In the genomic region with DNA sequence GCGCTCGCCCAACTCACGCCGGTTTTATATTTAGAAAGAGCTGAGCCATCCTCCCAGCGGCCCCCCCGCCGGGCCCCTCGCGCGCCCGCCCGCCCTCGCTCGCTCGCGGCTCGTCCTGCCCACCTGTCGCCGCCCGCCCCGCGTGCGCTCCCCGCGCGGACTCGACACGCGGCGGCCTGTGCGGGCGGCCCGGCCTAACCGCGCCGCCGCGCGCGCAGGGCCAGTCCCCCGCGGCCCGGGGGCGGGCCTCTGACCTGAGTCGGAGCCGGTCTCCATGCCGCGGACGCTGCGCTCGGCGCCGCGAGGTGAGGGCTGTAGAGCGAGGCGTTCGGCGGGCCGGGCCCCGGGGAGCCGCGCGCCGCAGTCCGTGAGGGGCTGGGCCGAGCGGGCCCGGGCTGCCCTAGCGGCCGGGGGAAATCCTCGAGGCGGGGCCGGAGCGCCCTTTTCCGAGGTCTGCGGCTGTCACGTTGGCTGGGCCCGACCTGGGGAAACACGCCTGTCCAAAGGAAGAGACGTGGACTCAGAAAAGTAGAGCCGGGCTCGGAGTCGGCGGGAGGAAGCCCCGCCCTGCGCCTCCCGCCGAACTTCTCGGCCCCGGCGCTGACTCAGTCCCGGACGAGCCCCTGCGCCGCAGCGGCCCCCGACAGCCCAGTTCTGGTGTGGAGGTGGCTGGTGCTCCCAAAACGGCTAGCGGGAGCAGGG, we compare ENCODE assay signal across 1 cellular context.
A peak's percentile ranks its signal among the peaks of the same experiment; 100 is the strongest.
TF ChIP-seq lines count a peak whose summit lies in the region.

A gene with protein sequence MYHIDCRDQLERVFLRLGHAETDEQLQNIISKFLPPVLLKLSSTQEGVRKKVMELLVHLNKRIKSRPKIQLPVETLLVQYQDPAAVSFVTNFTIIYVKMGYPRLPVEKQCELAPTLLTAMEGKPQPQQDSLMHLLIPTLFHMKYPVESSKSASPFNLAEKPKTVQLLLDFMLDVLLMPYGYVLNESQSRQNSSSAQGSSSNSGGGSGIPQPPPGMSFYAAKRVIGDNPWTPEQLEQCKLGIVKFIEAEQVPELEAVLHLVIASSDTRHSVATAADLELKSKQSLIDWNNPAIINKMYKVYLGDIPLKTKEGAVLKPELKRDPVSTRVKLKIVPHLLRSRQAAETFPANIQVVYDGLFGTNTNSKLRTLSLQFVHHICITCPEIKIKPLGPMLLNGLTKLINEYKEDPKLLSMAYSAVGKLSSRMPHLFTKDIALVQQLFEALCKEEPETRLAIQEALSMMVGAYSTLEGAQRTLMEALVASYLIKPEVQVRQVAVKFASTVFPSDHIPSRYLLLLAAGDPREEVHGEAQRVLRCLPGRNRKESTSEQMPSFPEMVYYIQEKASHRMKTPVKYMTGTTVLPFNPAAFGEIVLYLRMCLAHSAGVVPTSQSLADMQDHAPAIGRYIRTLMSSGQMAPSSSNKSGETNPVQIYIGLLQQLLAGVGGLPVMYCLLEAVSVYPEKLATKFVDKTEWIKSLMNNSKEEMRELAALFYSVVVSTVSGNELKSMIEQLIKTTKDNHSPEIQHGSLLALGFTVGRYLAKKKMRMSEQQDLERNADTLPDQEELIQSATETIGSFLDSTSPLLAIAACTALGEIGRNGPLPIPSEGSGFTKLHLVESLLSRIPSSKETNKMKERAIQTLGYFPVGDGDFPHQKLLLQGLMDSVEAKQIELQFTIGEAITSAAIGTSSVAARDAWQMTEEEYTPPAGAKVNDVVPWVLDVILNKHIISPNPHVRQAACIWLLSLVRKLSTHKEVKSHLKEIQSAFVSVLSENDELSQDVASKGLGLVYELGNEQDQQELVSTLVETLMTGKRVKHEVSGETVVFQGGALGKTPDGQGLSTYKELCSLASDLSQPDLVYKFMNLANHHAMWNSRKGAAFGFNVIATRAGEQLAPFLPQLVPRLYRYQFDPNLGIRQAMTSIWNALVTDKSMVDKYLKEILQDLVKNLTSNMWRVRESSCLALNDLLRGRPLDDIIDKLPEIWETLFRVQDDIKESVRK (N-terminal part only) (minus strand): TSS at position 522 of the 702 bp plus-strand sequence. CDS start 11,465 bp downstream, outside the sequence.

TF ChIP-seq in HepG2, 621 proteins besides CTCF, POLR2A, EP300 and RAD21 (continued from another document and continues in another):
- TF ChIP-seq, protein P1, sequence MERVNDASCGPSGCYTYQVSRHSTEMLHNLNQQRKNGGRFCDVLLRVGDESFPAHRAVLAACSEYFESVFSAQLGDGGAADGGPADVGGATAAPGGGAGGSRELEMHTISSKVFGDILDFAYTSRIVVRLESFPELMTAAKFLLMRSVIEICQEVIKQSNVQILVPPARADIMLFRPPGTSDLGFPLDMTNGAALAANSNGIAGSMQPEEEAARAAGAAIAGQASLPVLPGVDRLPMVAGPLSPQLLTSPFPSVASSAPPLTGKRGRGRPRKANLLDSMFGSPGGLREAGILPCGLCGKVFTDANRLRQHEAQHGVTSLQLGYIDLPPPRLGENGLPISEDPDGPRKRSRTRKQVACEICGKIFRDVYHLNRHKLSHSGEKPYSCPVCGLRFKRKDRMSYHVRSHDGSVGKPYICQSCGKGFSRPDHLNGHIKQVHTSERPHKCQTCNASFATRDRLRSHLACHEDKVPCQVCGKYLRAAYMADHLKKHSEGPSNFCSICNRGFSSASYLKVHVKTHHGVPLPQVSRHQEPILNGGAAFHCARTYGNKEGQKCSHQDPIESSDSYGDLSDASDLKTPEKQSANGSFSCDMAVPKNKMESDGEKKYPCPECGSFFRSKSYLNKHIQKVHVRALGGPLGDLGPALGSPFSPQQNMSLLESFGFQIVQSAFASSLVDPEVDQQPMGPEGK (CRISPR knock-in tag; IDR thresholded peaks at IDR 0.05) = peak; percentile 84
- TF ChIP-seq ZNF816 (CRISPR knock-in tag; IDR thresholded peaks at IDR 0.05; ENCODE audit: borderline replicate concordance) (0 out of 2 replicates have a peak, but pooled peaks have one; percentile 75), ZNF781 (CRISPR knock-in tag; IDR thresholded peaks at IDR 0.05; ENCODE audit: borderline replicate concordance, not compliant biosample characterization) (peak; percentile 26), ZNF883 (CRISPR knock-in tag; IDR thresholded peaks at IDR 0.05; ENCODE audit: not compliant biosample characterization) (peak; percentile 58), NFKB2 (CRISPR knock-in tag; IDR thresholded peaks at IDR 0.05; ENCODE audit: borderline replicate concordance) (0 out of 2 replicates have a peak, but pooled peaks have one; percentile 48), KDM4B (CRISPR knock-in tag; IDR thresholded peaks at IDR 0.05) (0 out of 2 replicates have a peak, but pooled peaks have one; percentile 23), ZNF382 (CRISPR knock-in tag; IDR thresholded peaks at IDR 0.05; ENCODE audit: borderline replicate concordance) (no peak), NKX3-1 (CRISPR knock-in tag; IDR thresholded peaks at IDR 0.05) (0 out of 2 replicates have a peak, but pooled peaks have one; percentile 33), DPF2 (CRISPR knock-in tag; IDR thresholded peaks at IDR 0.05; ENCODE audit: borderline replicate concordance, low read depth) (no peak), ZNF160 (CRISPR knock-in tag; IDR thresholded peaks at IDR 0.05) (peak; percentile 65; the same call in 1 of the 2 replicates), ZMAT3 (CRISPR knock-in tag; conservative IDR thresholded peaks at IDR 0.05) (0 out of 2 replicates have a peak, but pooled peaks have one; percentile 73), ZSCAN12 (CRISPR knock-in tag; IDR thresholded peaks at IDR 0.05) (peak; percentile 49; the same call in 1 of the 2 replicates), ZNF274 (CRISPR knock-in tag; IDR thresholded peaks at IDR 0.05) (0 out of 2 replicates have a peak, but pooled peaks have one; percentile 34), SKI (IDR thresholded peaks at IDR 0.05; ENCODE audit: partially characterized antibody) (peak; percentile 55), ZNF260 (CRISPR knock-in tag; IDR thresholded peaks at IDR 0.05; ENCODE audit: borderline replicate concordance, low read depth) (no peak), ZNF629 (CRISPR knock-in tag; conservative IDR thresholded peaks at IDR 0.05) (0 out of 2 replicates have a peak, but pooled peaks have one; percentile 29), ZNF782 (CRISPR knock-in tag; IDR thresholded peaks at IDR 0.05; ENCODE audit: borderline replicate concordance) (no peak), PHF8 (CRISPR knock-in tag; IDR thresholded peaks at IDR 0.05) (peak; percentile 89), NCOR1 (IDR thresholded peaks at IDR 0.05; ENCODE audit: borderline replicate concordance, low read length) (no peak), ZEB1 (IDR thresholded peaks at IDR 0.05; ENCODE audit: insufficient replicate concordance, low read depth) (no peak), SOX13 (IDR thresholded peaks at IDR 0.05) (no peak), SOX13 (CRISPR knock-in tag; conservative IDR thresholded peaks at IDR 0.05 in 1 of 2, IDR thresholded peaks at IDR 0.05 in 1 of 2) (0 out of 4 replicates have a peak, but pooled peaks of 1 of the 2 experiments have one; percentile 10), ZNF773 (CRISPR knock-in tag; IDR thresholded peaks at IDR 0.05; ENCODE audit: borderline replicate concordance) (peak; percentile 24; the same call in 1 of the 2 replicates), HNF4G (IDR thresholded peaks at IDR 0.05; ENCODE audit: borderline replicate concordance, low read depth, low read length) (no peak), HNF4G (CRISPR knock-in tag; IDR thresholded peaks at IDR 0.05; ENCODE audit: borderline replicate concordance, low read depth) (peak; percentile 19; the same call in 1 of the 2 replicates), ZNF264 (CRISPR knock-in tag; IDR thresholded peaks at IDR 0.05) (0 out of 2 replicates have a peak, but pooled peaks have one; percentile 62), ZNF547 (CRISPR knock-in tag; IDR thresholded peaks at IDR 0.05) (peak; percentile 57; the same call in 1 of the 2 replicates), HOXA5 (CRISPR knock-in tag; IDR thresholded peaks at IDR 0.05) (peak; percentile 49; the same call in 1 of the 2 replicates)
- TF ChIP-seq, protein P2, sequence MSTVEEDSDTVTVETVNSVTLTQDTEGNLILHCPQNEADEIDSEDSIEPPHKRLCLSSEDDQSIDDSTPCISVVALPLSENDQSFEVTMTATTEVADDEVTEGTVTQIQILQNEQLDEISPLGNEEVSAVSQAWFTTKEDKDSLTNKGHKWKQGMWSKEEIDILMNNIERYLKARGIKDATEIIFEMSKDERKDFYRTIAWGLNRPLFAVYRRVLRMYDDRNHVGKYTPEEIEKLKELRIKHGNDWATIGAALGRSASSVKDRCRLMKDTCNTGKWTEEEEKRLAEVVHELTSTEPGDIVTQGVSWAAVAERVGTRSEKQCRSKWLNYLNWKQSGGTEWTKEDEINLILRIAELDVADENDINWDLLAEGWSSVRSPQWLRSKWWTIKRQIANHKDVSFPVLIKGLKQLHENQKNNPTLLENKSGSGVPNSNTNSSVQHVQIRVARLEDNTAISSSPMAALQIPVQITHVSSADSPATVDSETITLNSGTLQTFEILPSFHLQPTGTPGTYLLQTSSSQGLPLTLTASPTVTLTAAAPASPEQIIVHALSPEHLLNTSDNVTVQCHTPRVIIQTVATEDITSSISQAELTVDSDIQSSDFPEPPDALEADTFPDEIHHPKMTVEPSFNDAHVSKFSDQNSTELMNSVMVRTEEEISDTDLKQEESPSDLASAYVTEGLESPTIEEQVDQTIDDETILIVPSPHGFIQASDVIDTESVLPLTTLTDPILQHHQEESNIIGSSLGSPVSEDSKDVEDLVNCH (CRISPR knock-in tag; IDR thresholded peaks at IDR 0.05) = no peak
- TF ChIP-seq, protein P3, sequence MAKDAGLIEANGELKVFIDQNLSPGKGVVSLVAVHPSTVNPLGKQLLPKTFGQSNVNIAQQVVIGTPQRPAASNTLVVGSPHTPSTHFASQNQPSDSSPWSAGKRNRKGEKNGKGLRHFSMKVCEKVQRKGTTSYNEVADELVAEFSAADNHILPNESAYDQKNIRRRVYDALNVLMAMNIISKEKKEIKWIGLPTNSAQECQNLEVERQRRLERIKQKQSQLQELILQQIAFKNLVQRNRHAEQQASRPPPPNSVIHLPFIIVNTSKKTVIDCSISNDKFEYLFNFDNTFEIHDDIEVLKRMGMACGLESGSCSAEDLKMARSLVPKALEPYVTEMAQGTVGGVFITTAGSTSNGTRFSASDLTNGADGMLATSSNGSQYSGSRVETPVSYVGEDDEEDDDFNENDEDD (CRISPR knock-in tag; IDR thresholded peaks at IDR 0.05; ENCODE audit: borderline replicate concordance) = peak; percentile 38; the same call in 1 of the 2 replicates
- TF ChIP-seq, protein P4, sequence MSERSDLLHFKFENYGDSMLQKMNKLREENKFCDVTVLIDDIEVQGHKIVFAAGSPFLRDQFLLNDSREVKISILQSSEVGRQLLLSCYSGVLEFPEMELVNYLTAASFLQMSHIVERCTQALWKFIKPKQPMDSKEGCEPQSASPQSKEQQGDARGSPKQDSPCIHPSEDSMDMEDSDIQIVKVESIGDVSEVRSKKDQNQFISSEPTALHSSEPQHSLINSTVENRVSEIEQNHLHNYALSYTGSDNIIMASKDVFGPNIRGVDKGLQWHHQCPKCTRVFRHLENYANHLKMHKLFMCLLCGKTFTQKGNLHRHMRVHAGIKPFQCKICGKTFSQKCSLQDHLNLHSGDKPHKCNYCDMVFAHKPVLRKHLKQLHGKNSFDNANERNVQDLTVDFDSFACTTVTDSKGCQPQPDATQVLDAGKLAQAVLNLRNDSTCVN (CRISPR knock-in tag; IDR thresholded peaks at IDR 0.05; ENCODE audit: borderline replicate concordance) = 0 out of 2 replicates have a peak, but pooled peaks have one; percentile 43
- TF ChIP-seq, protein P5, sequence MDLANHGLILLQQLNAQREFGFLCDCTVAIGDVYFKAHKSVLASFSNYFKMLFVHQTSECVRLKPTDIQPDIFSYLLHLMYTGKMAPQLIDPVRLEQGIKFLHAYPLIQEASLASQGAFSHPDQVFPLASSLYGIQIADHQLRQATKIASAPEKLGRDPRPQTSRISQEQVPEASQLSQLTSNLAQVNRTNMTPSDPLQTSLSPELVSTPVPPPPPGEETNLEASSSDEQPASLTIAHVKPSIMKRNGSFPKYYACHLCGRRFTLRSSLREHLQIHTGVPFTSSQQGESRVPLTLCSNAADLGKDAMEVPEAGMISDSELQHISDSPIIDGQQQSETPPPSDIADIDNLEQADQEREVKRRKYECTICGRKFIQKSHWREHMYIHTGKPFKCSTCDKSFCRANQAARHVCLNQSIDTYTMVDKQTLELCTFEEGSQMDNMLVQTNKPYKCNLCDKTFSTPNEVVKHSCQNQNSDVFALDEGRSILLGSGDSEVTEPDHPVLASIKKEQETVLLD (CRISPR knock-in tag; IDR thresholded peaks at IDR 0.05; ENCODE audit: low read depth) = peak; percentile 73
- TF ChIP-seq, protein P6, sequence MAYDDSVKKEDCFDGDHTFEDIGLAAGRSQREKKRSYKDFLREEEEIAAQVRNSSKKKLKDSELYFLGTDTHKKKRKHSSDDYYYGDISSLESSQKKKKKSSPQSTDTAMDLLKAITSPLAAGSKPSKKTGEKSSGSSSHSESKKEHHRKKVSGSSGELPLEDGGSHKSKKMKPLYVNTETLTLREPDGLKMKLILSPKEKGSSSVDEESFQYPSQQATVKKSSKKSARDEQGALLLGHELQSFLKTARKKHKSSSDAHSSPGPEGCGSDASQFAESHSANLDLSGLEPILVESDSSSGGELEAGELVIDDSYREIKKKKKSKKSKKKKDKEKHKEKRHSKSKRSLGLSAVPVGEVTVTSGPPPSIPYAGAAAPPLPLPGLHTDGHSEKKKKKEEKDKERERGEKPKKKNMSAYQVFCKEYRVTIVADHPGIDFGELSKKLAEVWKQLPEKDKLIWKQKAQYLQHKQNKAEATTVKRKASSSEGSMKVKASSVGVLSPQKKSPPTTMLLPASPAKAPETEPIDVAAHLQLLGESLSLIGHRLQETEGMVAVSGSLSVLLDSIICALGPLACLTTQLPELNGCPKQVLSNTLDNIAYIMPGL (CRISPR knock-in tag; IDR thresholded peaks at IDR 0.05; ENCODE audit: borderline replicate concordance in 1 of 2, low read depth in 1 of 2) = peak; percentile 63 to 77
- TF ChIP-seq, protein P7, sequence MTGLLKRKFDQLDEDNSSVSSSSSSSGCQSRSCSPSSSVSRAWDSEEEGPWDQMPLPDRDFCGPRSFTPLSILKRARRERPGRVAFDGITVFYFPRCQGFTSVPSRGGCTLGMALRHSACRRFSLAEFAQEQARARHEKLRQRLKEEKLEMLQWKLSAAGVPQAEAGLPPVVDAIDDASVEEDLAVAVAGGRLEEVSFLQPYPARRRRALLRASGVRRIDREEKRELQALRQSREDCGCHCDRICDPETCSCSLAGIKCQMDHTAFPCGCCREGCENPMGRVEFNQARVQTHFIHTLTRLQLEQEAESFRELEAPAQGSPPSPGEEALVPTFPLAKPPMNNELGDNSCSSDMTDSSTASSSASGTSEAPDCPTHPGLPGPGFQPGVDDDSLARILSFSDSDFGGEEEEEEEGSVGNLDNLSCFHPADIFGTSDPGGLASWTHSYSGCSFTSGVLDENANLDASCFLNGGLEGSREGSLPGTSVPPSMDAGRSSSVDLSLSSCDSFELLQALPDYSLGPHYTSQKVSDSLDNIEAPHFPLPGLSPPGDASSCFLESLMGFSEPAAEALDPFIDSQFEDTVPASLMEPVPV (CRISPR knock-in tag; IDR thresholded peaks at IDR 0.05) = peak; percentile 73; the same call in 1 of the 2 replicates
- TF ChIP-seq, protein P8, sequence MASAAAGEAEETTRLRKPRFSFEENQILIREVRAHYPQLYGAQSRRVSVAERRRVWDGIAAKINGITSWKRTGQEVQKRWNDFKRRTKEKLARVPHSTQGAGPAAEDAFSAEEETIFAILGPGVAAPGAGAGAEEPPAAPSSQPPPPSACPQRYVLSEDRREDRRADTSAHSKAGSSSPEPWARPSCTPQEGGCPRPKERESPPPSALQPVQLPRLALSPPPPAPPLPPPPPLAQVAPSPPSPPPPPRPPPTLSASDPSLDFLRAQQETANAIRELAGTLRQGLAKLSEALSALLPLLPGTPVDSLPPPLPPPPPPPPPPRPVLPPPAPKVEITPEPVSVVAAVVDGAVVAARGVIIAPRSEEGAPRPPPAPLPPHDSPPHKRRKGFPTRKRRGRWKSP (CRISPR knock-in tag; IDR thresholded peaks at IDR 0.05) = peak; percentile 81
